In the genomic region with DNA sequence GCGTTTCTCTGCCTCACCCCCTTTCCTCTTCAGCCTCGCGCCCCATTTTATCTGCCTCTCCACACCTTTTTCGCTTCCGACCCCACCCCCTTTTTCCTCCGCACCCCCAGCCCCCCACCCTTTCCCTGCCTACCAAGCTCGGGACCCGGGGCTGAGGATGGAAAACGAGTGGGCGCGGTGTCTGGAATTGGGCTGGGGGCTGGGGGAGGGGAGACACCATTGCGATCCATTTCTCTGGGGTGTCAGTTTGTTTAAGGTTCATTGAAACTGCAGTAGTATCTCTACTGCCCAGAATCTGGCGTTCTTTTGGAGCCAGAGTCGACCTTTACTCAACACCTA, we compare ENCODE assay signal across 9 cellular contexts. TPM values are rescaled to one million over a fixed set of nuclear protein-coding genes. Genes with fewer than 3 reads are reported as not detected.
DNase-seq lines count a peak whose midpoint lies in the region; ATAC-seq, FAIRE-seq and TF ChIP-seq lines count a peak whose summit lies in the region.
"Had no signal": no experiment of that assay in that cellular context is flagged by ENCODE, and none has a peak within 500 bp of the region (broad histone marks: within the 10 kb centered on the region; RNA-seq: fewer than 3 reads in every experiment).

No MANE protein-coding gene starts in this region.

- H3K27ac Mint-ChIP-seq in activated CD4-positive, alpha-beta T cell treated with anti-CD3 and anti-CD28 coated beads, Interleukin-2, amount 10 ng/mL, durations not matched to agents 7 days and 5 days, result peak overlapping the region; percentile 89
- no peak overlapping the region for H3K27ac Mint-ChIP-seq in astrocyte (ENCODE audit: unreplicated experiment)

- intact Hi-C loops in left lung (cut with DNase I), result no loop called here

- CTCF ChIA-PET in activated CD4-positive, alpha-beta T cell treated with anti-CD3 and anti-CD28 coated beads, Interleukin-2, amount 10 ng/mL, durations not matched to agents 7 days and 5 days (lab: Charles Lee), result no interaction called here

- no peak for FAIRE-seq in astrocyte (lab: Jason Lieb, UNC)
- FAIRE-seq: islet of Langerhans had no signal

- H3K27ac ChIP-seq in astrocyte (ENCODE audit: low read depth, low read length) (no peak overlapping the region), left lung (peak overlapping the region; percentile 63 to 73), thoracic aorta (peak overlapping the region; percentile 66 to 77)

- no peak for ATAC-seq in left lung
- no peak for ATAC-seq in thoracic aorta (ENCODE audit: insufficient number of reproducible peaks, low FRiP score, low read depth)
- ATAC-seq in HG02798 (IDR thresholded peaks at IDR 0.05; ENCODE audit: poor library complexity, unreplicated experiment), result no peak

- no peaks in the 10 kb centered on the region for H3K9me3 ChIP-seq in astrocyte (ENCODE audit: insufficient read depth, low read depth, low read length)
- no peaks in the 10 kb centered on the region for H3K9me3 ChIP-seq in left lung
- no peaks in the 10 kb centered on the region for H3K9me3 ChIP-seq in thoracic aorta

- H3K36me3 ChIP-seq in astrocyte (ENCODE audit: insufficient read depth, low read length) (no peaks in the 10 kb centered on the region), left lung (no peaks in the 10 kb centered on the region), thoracic aorta (no peaks in the 10 kb centered on the region)

- H4K20me1 ChIP-seq in astrocyte (ENCODE audit: insufficient read depth, low read length), result no peaks in the 10 kb centered on the region

- peak; percentile 6 for DNase-seq in activated CD4-positive, alpha-beta T cell treated with anti-CD3 and anti-CD28 coated beads, Interleukin-2, amount 10 ng/mL, durations not matched to agents 7 days and 5 days
- no peak for DNase-seq in activated CD4-positive, alpha-beta T cell treated with anti-CD3 and anti-CD28 coated beads, Interleukin-2, amount 50 U/mL, for 1 hour
- no peak for DNase-seq in astrocyte (ENCODE audit: low read depth)
- DNase-seq in left lung, result no peak
- DNase-seq in thoracic aorta (ENCODE audit: low spot score), result no peak
- no peak for DNase-seq in stimulated activated CD4-positive, alpha-beta T cell treated with anti-CD3 and anti-CD28 coated beads, Interleukin-2, amount 100 ng/mL, for 24 hours
- no peak for DNase-seq in SW 1271 (lab: John Stamatoyannopoulos, UW)

- no peak for TF ChIP-seq CTCF in astrocyte (IDR thresholded peaks at IDR 0.05; ENCODE audit: insufficient read depth, low read depth, low read length)
- no peak for TF ChIP-seq CTCF in left lung (IDR thresholded peaks at IDR 0.05)
- TF ChIP-seq CTCF in thoracic aorta (IDR thresholded peaks at IDR 0.05), result no peak

- H3K27me3 ChIP-seq in astrocyte (ENCODE audit: insufficient read depth, low read length) (no peaks in the 10 kb centered on the region), left lung (no peaks in the 10 kb centered on the region), thoracic aorta (replicated peaks; ENCODE audit: insufficient read depth) (no peaks in the 10 kb centered on the region)

- H3K4me2 ChIP-seq in astrocyte (ENCODE audit: low read length), result peak overlapping the region; percentile 94

- H3K4me3 ChIP-seq in astrocyte (ENCODE audit: insufficient read depth, low read depth, low read length), result peak overlapping the region; percentile 83
- H3K4me3 ChIP-seq in left lung, result peak overlapping the region; percentile 52 to 65
- peak overlapping the region; percentile 83 for H3K4me3 ChIP-seq in thoracic aorta

- H3K9ac ChIP-seq in astrocyte (ENCODE audit: low read length), result peak overlapping the region; percentile 86

- H3K79me2 ChIP-seq in astrocyte (ENCODE audit: insufficient read depth, low read length), result peaks cover 12% of the 10 kb centered on the region

- H3K9me3 Mint-ChIP-seq in activated CD4-positive, alpha-beta T cell treated with anti-CD3 and anti-CD28 coated beads, Interleukin-2, amount 10 ng/mL, durations not matched to agents 7 days and 5 days, result no peaks in the 10 kb centered on the region
- H3K9me3 Mint-ChIP-seq in astrocyte (ENCODE audit: unreplicated experiment), result no peaks in the 10 kb centered on the region

- H3K4me1 Mint-ChIP-seq in activated CD4-positive, alpha-beta T cell treated with anti-CD3 and anti-CD28 coated beads, Interleukin-2, amount 10 ng/mL, durations not matched to agents 7 days and 5 days, result peaks cover 47% of the 10 kb centered on the region
- peaks cover 15% of the 10 kb centered on the region for H3K4me1 Mint-ChIP-seq in astrocyte (ENCODE audit: low read depth, unreplicated experiment)

- no peaks in the 10 kb centered on the region for H3K27me3 Mint-ChIP-seq in activated CD4-positive, alpha-beta T cell treated with anti-CD3 and anti-CD28 coated beads, Interleukin-2, amount 10 ng/mL, durations not matched to agents 7 days and 5 days
- no peaks in the 10 kb centered on the region for H3K27me3 Mint-ChIP-seq in astrocyte (ENCODE audit: low read depth, unreplicated experiment)

- peaks cover 4% of the 10 kb centered on the region for H3K36me3 Mint-ChIP-seq in activated CD4-positive, alpha-beta T cell treated with anti-CD3 and anti-CD28 coated beads, Interleukin-2, amount 10 ng/mL, durations not matched to agents 7 days and 5 days (ENCODE audit: low read depth)
- no peaks in the 10 kb centered on the region for H3K36me3 Mint-ChIP-seq in astrocyte (ENCODE audit: low read depth, unreplicated experiment)

- H2AFZ ChIP-seq in astrocyte (ENCODE audit: low read depth, low read length), result peak overlapping the region; percentile 75

- peak overlapping the region; percentile 93 for H3K4me3 Mint-ChIP-seq in activated CD4-positive, alpha-beta T cell treated with anti-CD3 and anti-CD28 coated beads, Interleukin-2, amount 10 ng/mL, durations not matched to agents 7 days and 5 days
- peak overlapping the region; percentile 91 for H3K4me3 Mint-ChIP-seq in astrocyte (ENCODE audit: unreplicated experiment)

- POLR2A ChIA-PET in activated CD4-positive, alpha-beta T cell treated with anti-CD3 and anti-CD28 coated beads, Interleukin-2, amount 10 ng/mL, durations not matched to agents 7 days and 5 days (lab: Charles Lee), result no interaction called here

- H3K4me1 ChIP-seq in astrocyte (ENCODE audit: insufficient read depth, low read length) (no peaks in the 10 kb centered on the region), left lung (peaks cover 4 to 18% of the 10 kb centered on the region in 2 donors), thoracic aorta (ENCODE audit: control insufficient read depth in 1 of 2, low read depth in 2 of 2) (peaks cover 0 to 6% of the 10 kb centered on the region in 2 donors)

RNA-seq across cellular contexts. Expression of a gene that starts 0.7 kb away (rescaled TPM):
- total RNA-seq in activated CD4-positive, alpha-beta T cell treated with anti-CD3 and anti-CD28 coated beads, Interleukin-2, amount 10 ng/mL, durations not matched to agents 7 days and 5 days, result 10 to 100 TPM; 17.2 to 17.6 TPM
- total RNA-seq in astrocyte (12.8 and 14.8 TPM in 2 replicates), left lung (10 to 100 TPM; 15.1 to 17.1 TPM), thoracic aorta (10 to 100 TPM; 13.9 to 14.9 TPM)

RNA-seq across cellular contexts. Expression of a gene that starts 12.2 kb away (rescaled TPM):
- 10 to 100 TPM; 19.1 to 23.1 TPM for total RNA-seq in activated CD4-positive, alpha-beta T cell treated with anti-CD3 and anti-CD28 coated beads, Interleukin-2, amount 10 ng/mL, durations not matched to agents 7 days and 5 days
- total RNA-seq in astrocyte (22.0 and 22.9 TPM in 2 replicates), left lung (10 to 100 TPM; 28.0 to 30.5 TPM), thoracic aorta (10 to 100 TPM; 26.3 to 30.3 TPM)
